In the genomic region with DNA sequence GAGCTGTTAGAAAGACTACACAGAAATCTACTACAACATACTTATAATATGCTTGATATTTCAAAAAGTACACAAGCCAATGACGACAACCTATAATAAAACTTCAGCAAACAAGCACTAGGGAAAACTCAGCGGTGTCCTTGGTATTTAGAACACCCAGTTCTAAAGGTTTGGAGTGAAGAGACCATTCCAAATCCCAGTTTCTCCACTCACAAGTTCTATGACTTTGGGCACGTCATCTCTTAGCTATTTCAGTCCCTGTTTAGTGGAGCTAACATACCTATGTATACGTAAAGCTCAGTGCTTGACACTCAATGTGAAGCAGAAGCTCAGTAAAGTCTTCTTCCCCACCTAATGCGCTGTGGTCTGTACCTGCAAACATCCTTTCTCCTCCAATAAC, we compare ENCODE assay signal across 22 cellular contexts. TPM values are rescaled to one million over a fixed set of nuclear protein-coding genes. Genes with fewer than 3 reads are reported as not detected.
A peak's percentile ranks its signal among the peaks of the same experiment; 100 is the strongest.
DNase-seq lines count a peak whose midpoint lies in the region; ATAC-seq, FAIRE-seq and TF ChIP-seq lines count a peak whose summit lies in the region.
"Had no signal": no experiment of that assay in that cellular context is flagged by ENCODE, and none has a peak within 500 bp of the region (broad histone marks: within the 10 kb centered on the region; RNA-seq: fewer than 3 reads in every experiment).

No MANE protein-coding gene starts in this region.

- no peaks in the 10 kb centered on the region for H3K79me2 ChIP-seq in keratinocyte (ENCODE audit: control insufficient read depth, insufficient read depth, low read length)
- H3K79me2 ChIP-seq: parathyroid adenoma had no signal

- H3K4me3 Mint-ChIP-seq in CD4-positive, CD25-positive, alpha-beta regulatory T cell, result peak overlapping the region in 2 of 4 donors; percentile 5 to 27
- peak overlapping the region; percentile 70 for H3K4me3 Mint-ChIP-seq in HFFc6
- H3K4me3 Mint-ChIP-seq: CD8-positive, alpha-beta T cell; memory B cell; natural killer cell treated with Interleukin-12 subunit alpha and Interleukin-12 subunit beta and Interleukin-15 and Interleukin-18, amount 100 ng/mL, for 72 hours had no signal

- no peak for ATAC-seq in CD4-positive, CD25-positive, alpha-beta regulatory T cell (ENCODE audit: low read depth in 2 of 2)
- no peak for ATAC-seq in GM18867 (IDR thresholded peaks at IDR 0.05; ENCODE audit: unreplicated experiment)
- ATAC-seq: CD8-positive, alpha-beta T cell; natural killer cell treated with Interleukin-12 subunit alpha and Interleukin-12 subunit beta and Interleukin-15 and Interleukin-18, amount 100 ng/mL, for 72 hours; right lobe of liver had no signal

- dilution Hi-C loops in keratinocyte (cut with MboI; ENCODE audit: extremely low pct_ligation_motif_present, low sequenced_read_pairs), result no loop called here

- H3K9me1 ChIP-seq in keratinocyte (ENCODE audit: control insufficient read depth, extremely low read depth, insufficient read depth, low read length), result no peaks in the 10 kb centered on the region

- WGBS in sigmoid colon, 2 donors, result 19 to 67% methylated on average over 5 of the region's 5 CpGs

- peak overlapping the region in 1 of 3 donors; percentile 67 for H3K27ac Mint-ChIP-seq in CD4-positive, CD25-positive, alpha-beta regulatory T cell
- peak overlapping the region; percentile 74 for H3K27ac Mint-ChIP-seq in HFFc6
- H3K27ac Mint-ChIP-seq: CD8-positive, alpha-beta T cell; memory B cell; natural killer cell treated with Interleukin-12 subunit alpha and Interleukin-12 subunit beta and Interleukin-15 and Interleukin-18, amount 100 ng/mL, for 72 hours had no signal

- TF ChIP-seq EP300 in sigmoid colon (IDR thresholded peaks at IDR 0.05), result no peak

- FAIRE-seq in keratinocyte (lab: Jason Lieb, UNC), result peak; percentile 5

- TF ChIP-seq CTCF in HFFc6 (IDR thresholded peaks at IDR 0.05) (no peak), keratinocyte (optimal IDR thresholded peaks at IDR 0.05 in 1 of 3, IDR thresholded peaks at IDR 0.05 in 1 of 3, conservative IDR thresholded peaks at IDR 0.05 in 1 of 3; ENCODE audit: extremely low read depth in 1 of 3, insufficient read depth in 2 of 3, low read length in 3 of 3) (no peak), sigmoid colon (IDR thresholded peaks at IDR 0.05) (no peak)

- no peaks in the 10 kb centered on the region for H3K27me3 Mint-ChIP-seq in CD4-positive, CD25-positive, alpha-beta regulatory T cell
- no peaks in the 10 kb centered on the region; the same call in 1 of the 2 replicates for H3K27me3 Mint-ChIP-seq in HFFc6 (ENCODE audit: insufficient read depth)
- H3K27me3 Mint-ChIP-seq: natural killer cell treated with Interleukin-12 subunit alpha and Interleukin-12 subunit beta and Interleukin-15 and Interleukin-18, amount 100 ng/mL, for 72 hours had no signal

- no peak overlapping the region for H2AFZ ChIP-seq in keratinocyte (ENCODE audit: control insufficient read depth, low read length)
- H2AFZ ChIP-seq: parathyroid adenoma had no signal

- no peak overlapping the region for H3K9ac ChIP-seq in keratinocyte (ENCODE audit: control insufficient read depth, extremely low read depth, insufficient read depth, low read length)
- H3K9ac ChIP-seq: parathyroid adenoma had no signal

- intact Hi-C loops in sigmoid colon (cut with DNase I), result loop anchor here (10.0 kb wide), 1 partner anchor 645 kb away; no protein-coding TSS in a partner anchor

- peak overlapping the region; percentile 7 for H3K4me3 ChIP-seq in CD4-positive, CD25-positive, alpha-beta regulatory T cell (ENCODE audit: low read depth, low read length)
- H3K4me3 ChIP-seq in keratinocyte (ENCODE audit: control insufficient read depth in 2 of 3, extremely low read depth in 1 of 3, insufficient read depth in 2 of 3, low read depth in 1 of 3, low read length in 3 of 3) (no peak overlapping the region), sigmoid colon (no peak overlapping the region)
- H3K4me3 ChIP-seq: right lobe of liver, suprapubic skin had no signal

- H3K27me3 ChIP-seq in CD4-positive, CD25-positive, alpha-beta regulatory T cell (ENCODE audit: control insufficient read depth, insufficient read depth, low read length), result no peaks in the 10 kb centered on the region
- H3K27me3 ChIP-seq in keratinocyte (ENCODE audit: control insufficient read depth, extremely low read depth, insufficient read depth, low read length) (no peaks in the 10 kb centered on the region), sigmoid colon (no peaks in the 10 kb centered on the region)
- H3K27me3 ChIP-seq: right lobe of liver, suprapubic skin had no signal

- no peak for DNase-seq in CD4-positive, CD25-positive, alpha-beta regulatory T cell
- no peak for DNase-seq in HFFc6
- DNase-seq in keratinocyte (ENCODE audit: low read depth, low spot score), result no peak
- no peak for DNase-seq in sigmoid colon
- DNase-seq in stimulated activated naive CD4-positive, alpha-beta T cell treated with Interleukin-2 at 50 U/mL for 16 hours (lab: John Stamatoyannopoulos, UW), result no peak
- no peak for DNase-seq in NCI-H2227 treated with DMSO at 0.1 percent for 48 hours (lab: John Stamatoyannopoulos, UW)
- DNase-seq in NCI-H82 treated with DMSO at 0.1 percent for 48 hours (lab: John Stamatoyannopoulos, UW; ENCODE audit: unreplicated experiment), result no peak
- DNase-seq: activated naive CD4-positive, alpha-beta T cell treated with anti-CD3 and anti-CD28 coated beads, Interleukin-2, amount 50 U/mL, for 16 hours; CD8-positive, alpha-beta T cell; DMS53; effector memory CD4-positive, alpha-beta T cell; KG1; NCI-H1694 treated with DMSO at 0.1 percent for 48 hours; NCI-H774; OCI-M1; right lobe of liver; Right ventricle myocardium superior had no signal

- H3K4me2 ChIP-seq in keratinocyte (ENCODE audit: control insufficient read depth, extremely low read depth, insufficient read depth, low read depth, low read length), result no peak overlapping the region

- peaks cover 0 to 2% (median 0%) of the 10 kb centered on the region in 7 donors for H3K9me3 Mint-ChIP-seq in CD4-positive, CD25-positive, alpha-beta regulatory T cell
- no peaks in the 10 kb centered on the region for H3K9me3 Mint-ChIP-seq in HFFc6
- H3K9me3 Mint-ChIP-seq: CD8-positive, alpha-beta T cell; memory B cell; natural killer cell treated with Interleukin-12 subunit alpha and Interleukin-12 subunit beta and Interleukin-15 and Interleukin-18, amount 100 ng/mL, for 72 hours had no signal

- TF ChIP-seq POLR2A in sigmoid colon (IDR thresholded peaks at IDR 0.05), result no peak

- peaks cover 26% of the 10 kb centered on the region for H3K4me1 ChIP-seq in CD4-positive, CD25-positive, alpha-beta regulatory T cell (ENCODE audit: control insufficient read depth, insufficient read depth, low read length, poor library complexity, severe bottlenecking)
- H3K4me1 ChIP-seq in keratinocyte (ENCODE audit: control insufficient read depth, extremely low read depth, insufficient read depth, low read length) (no peaks in the 10 kb centered on the region), sigmoid colon (peaks cover 0 to 55% (median 31%) of the 10 kb centered on the region in 4 donors)
- H3K4me1 ChIP-seq: parathyroid adenoma, right lobe of liver had no signal

- peaks cover 54 to 88% (median 70%) of the 10 kb centered on the region in 4 donors for H3K4me1 Mint-ChIP-seq in CD4-positive, CD25-positive, alpha-beta regulatory T cell
- peaks cover 63% of the 10 kb centered on the region for H3K4me1 Mint-ChIP-seq in HFFc6 (ENCODE audit: low read depth)

- no peaks in the 10 kb centered on the region for H4K20me1 ChIP-seq in keratinocyte (ENCODE audit: control insufficient read depth, extremely low read depth, insufficient read depth, low read length)

- no peak overlapping the region for H3K27ac ChIP-seq in CD4-positive, CD25-positive, alpha-beta regulatory T cell (ENCODE audit: insufficient read depth, low read length, poor library complexity, severe bottlenecking)
- no peak overlapping the region for H3K27ac ChIP-seq in keratinocyte (ENCODE audit: control insufficient read depth, insufficient read depth, low read length)
- H3K27ac ChIP-seq in sigmoid colon, result peak overlapping the region in 3 of 4 donors; percentile 48 to 72 (median 61)
- H3K27ac ChIP-seq: parathyroid adenoma, right lobe of liver, suprapubic skin had no signal

- no peaks in the 10 kb centered on the region for H3K36me3 ChIP-seq in CD4-positive, CD25-positive, alpha-beta regulatory T cell (ENCODE audit: control insufficient read depth, insufficient read depth, low read length)
- H3K36me3 ChIP-seq in keratinocyte (ENCODE audit: control insufficient read depth in 2 of 2, extremely low read depth in 1 of 2, insufficient read depth in 2 of 2, low read length in 2 of 2) (no peaks in the 10 kb centered on the region), sigmoid colon (no peaks in the 10 kb centered on the region)
- H3K36me3 ChIP-seq: right lobe of liver, suprapubic skin had no signal

- H3K36me3 Mint-ChIP-seq in CD4-positive, CD25-positive, alpha-beta regulatory T cell, result peaks cover 13% of the 10 kb centered on the region
- H3K36me3 Mint-ChIP-seq in HFFc6 (ENCODE audit: low read depth), result peaks cover 1% of the 10 kb centered on the region; the same call in 1 of the 2 replicates
- H3K36me3 Mint-ChIP-seq: memory B cell; natural killer cell treated with Interleukin-12 subunit alpha and Interleukin-12 subunit beta and Interleukin-15 and Interleukin-18, amount 100 ng/mL, for 72 hours had no signal

- no peaks in the 10 kb centered on the region for H3K9me3 ChIP-seq in CD4-positive, CD25-positive, alpha-beta regulatory T cell (ENCODE audit: control insufficient read depth in 2 of 2, low read length in 2 of 2)
- H3K9me3 ChIP-seq in keratinocyte (ENCODE audit: control insufficient read depth, low read depth, low read length), result no peaks in the 10 kb centered on the region
- no peaks in the 10 kb centered on the region for H3K9me3 ChIP-seq in sigmoid colon
- H3K9me3 ChIP-seq: right lobe of liver, suprapubic skin had no signal

RNA-seq across cellular contexts. Expression of a gene that starts 52.8 kb away (rescaled TPM):
- total RNA-seq in CD4-positive, CD25-positive, alpha-beta regulatory T cell, result 63.2 TPM
- polyA plus RNA-seq in CD4-positive, CD25-positive, alpha-beta regulatory T cell, result 10 to 100 TPM; 37.6 to 51.8 (median 48.5) TPM
- 10 to 100 TPM; 23.1 to 27.5 (median 24.7) TPM for total RNA-seq in HFFc6 (2021; fragmentation: NEBNext Ultra II Directional; extraction: Animal tissue kit (Norgen Biotek cat#: 25700))
- 10.6 to 17.0 TPM (median 15.1 TPM) in 3 replicates for polyA plus RNA-seq in keratinocyte
- 8.2 TPM for polyA plus RNA-seq in keratinocyte (2011; ENCODE audit: low read depth)
- polyA plus RNA-seq in keratinocyte (2011; cell fraction: cytosol; rRNA removed), result 14.0 and 25.0 TPM in 2 replicates
- 10.9 and 11.1 TPM in 2 replicates for polyA plus RNA-seq in keratinocyte (2011; cell fraction: nucleus; rRNA removed)
- 10.8 and 11.3 TPM in 2 replicates for polyA plus RNA-seq in keratinocyte (2012; ENCODE audit: low replicate concordance)
- 9.1 to 19.1 TPM (median 11.9 TPM) in 3 replicates for polyA minus RNA-seq in keratinocyte
- polyA minus RNA-seq in keratinocyte (2011; cell fraction: cytosol; rRNA and poly(A)+ RNA removed), result 9.8 TPM
- 6.0 and 11.6 TPM in 2 replicates for polyA minus RNA-seq in keratinocyte (2011; cell fraction: nucleus; rRNA and poly(A)+ RNA removed)
- total RNA-seq in sigmoid colon, result 10 to 100 TPM; 19.0 to 27.1 (median 24.2) TPM
- polyA plus RNA-seq in sigmoid colon, result 100 to 1,000 TPM in 2 of 3 donors, 10 to 100 TPM in 1; 24.6 to 132 (median 111) TPM

Comparison
In these comparisons a context has a peak if more than half of its experiments do, and no peak if none do; other contexts are left out.
1. H3K27ac ChIP-seq: peak in sigmoid colon (3 of 4); none in CD4-positive, CD25-positive, alpha-beta regulatory T cell (single experiment) and keratinocyte (single experiment).